In genomic region chr20:16236589-16237241, GRCh38 we compare ENCODE assay signal across 23 cellular contexts.
A peak's percentile ranks its signal among the peaks of the same experiment; 100 is the strongest.
DNase-seq lines count a peak whose midpoint lies in the region; TF ChIP-seq lines count a peak whose summit lies in the region.
"Had no signal": no experiment of that assay in that cellular context is flagged by ENCODE, and none has a peak within 500 bp of the region (broad histone marks: within the 10 kb centered on the region; RNA-seq: fewer than 3 reads in every experiment).

No MANE protein-coding gene starts in this region.

- H3K4me1 ChIP-seq in NT2/D1 (ENCODE audit: insufficient read depth, insufficient read length) (no peaks in the 10 kb centered on the region), transverse colon (no peaks in the 10 kb centered on the region)
- no peaks in the 10 kb centered on the region for H3K4me1 ChIP-seq in effector memory CD4-positive, alpha-beta T cell (ENCODE audit: control insufficient read depth, insufficient read depth, low read length, poor library complexity, severe bottlenecking)
- H3K4me1 ChIP-seq: Peyer's patch, SJCRH30 had no signal

- WGBS in transverse colon (ENCODE audit: low coverage in 1 of 2), 2 donors = 89 to 94% methylated on average over 5 to 9 of the region's 9 CpGs

- no peak overlapping the region for H3K4me3 ChIP-seq in NT2/D1 (ENCODE audit: insufficient read length, low read depth)
- no peak overlapping the region for H3K4me3 ChIP-seq in transverse colon
- H3K4me3 ChIP-seq in effector memory CD4-positive, alpha-beta T cell (ENCODE audit: insufficient read depth, low read depth, low read length, poor library complexity, severe bottlenecking) = no peak overlapping the region
- H3K4me3 ChIP-seq: K562, MG63, Peyer's patch, SJCRH30 had no signal

- DNase-seq in NCI-H2227 (lab: John Stamatoyannopoulos, UW; ENCODE audit: unreplicated experiment) = peak; percentile 90
- DNase-seq in NT2/D1 (ENCODE audit: low read depth, low spot score) = peak; percentile 8
- no peak for DNase-seq in glutamatergic neuron
- peak; percentile 28 for DNase-seq in retina
- no peak for DNase-seq in transverse colon
- DNase-seq in activated CD4-positive, alpha-beta T cell treated with anti-CD3 and anti-CD28 coated beads, Interleukin-2, amount 50 U/mL, for 48 hours = no peak
- DNase-seq in effector memory CD4-positive, alpha-beta T cell = no peak
- DNase-seq: CD4-positive, alpha-beta T cell; COR-L47; DMS 273 treated with DMSO at 0.1 percent for 48 hours; DMS79 treated with DMSO at 0.1 percent for 48 hours; MG63; NCI-H1048; NCI-H1694; NCI-H2081; NCI-H2171; NCI-H446; NCI-H526; NK-92 treated with Interleukin-12 subunit alpha and Interleukin-12 subunit beta, amount 100 ng/mL, for 24 hours; Peyer's patch; SJCRH30 had no signal

- no peaks in the 10 kb centered on the region for H3K9me3 ChIP-seq in NT2/D1 (ENCODE audit: insufficient read depth, low read length)
- no peaks in the 10 kb centered on the region for H3K9me3 ChIP-seq in transverse colon
- H3K9me3 ChIP-seq in effector memory CD4-positive, alpha-beta T cell (ENCODE audit: control insufficient read depth, low read length) = peaks cover 7% of the 10 kb centered on the region
- H3K9me3 ChIP-seq: MG63, SJCRH30 had no signal

- H3K27ac ChIP-seq in transverse colon = no peak overlapping the region
- no peak overlapping the region for H3K27ac ChIP-seq in effector memory CD4-positive, alpha-beta T cell (ENCODE audit: insufficient read depth, low read length, poor library complexity, severe bottlenecking)
- H3K27ac ChIP-seq: HL-60, Peyer's patch, SJCRH30 had no signal

- peaks cover 9% of the 10 kb centered on the region for H3K27me3 Mint-ChIP-seq in glutamatergic neuron (ENCODE audit: unreplicated experiment)
- H3K27me3 Mint-ChIP-seq: CD4-positive, alpha-beta T cell had no signal

- no peak for TF ChIP-seq EP300 in transverse colon (IDR thresholded peaks at IDR 0.05; ENCODE audit: low read depth)

- peaks cover 22% of the 10 kb centered on the region for H3K36me3 Mint-ChIP-seq in glutamatergic neuron (ENCODE audit: unreplicated experiment)

- peak overlapping the region; percentile 53 for H3K4me3 Mint-ChIP-seq in glutamatergic neuron (ENCODE audit: unreplicated experiment)
- H3K4me3 Mint-ChIP-seq: CD4-positive, alpha-beta T cell had no signal

- H3K4me1 Mint-ChIP-seq in glutamatergic neuron (ENCODE audit: low read depth, unreplicated experiment) = peaks cover 14% of the 10 kb centered on the region

- no peaks in the 10 kb centered on the region for H3K36me3 ChIP-seq in NT2/D1 (ENCODE audit: insufficient read depth, insufficient read length, low read length)
- H3K36me3 ChIP-seq in transverse colon = no peaks in the 10 kb centered on the region
- H3K36me3 ChIP-seq in effector memory CD4-positive, alpha-beta T cell (ENCODE audit: control insufficient read depth, insufficient read depth, low read length) = no peaks in the 10 kb centered on the region
- H3K36me3 ChIP-seq: MG63, Peyer's patch, SJCRH30 had no signal

- H3K27ac Mint-ChIP-seq in glutamatergic neuron (ENCODE audit: unreplicated experiment) = peak overlapping the region; percentile 65
- H3K27ac Mint-ChIP-seq: CD4-positive, alpha-beta T cell had no signal

- H3K9me3 Mint-ChIP-seq in glutamatergic neuron (ENCODE audit: unreplicated experiment) = peaks cover 11% of the 10 kb centered on the region

- TF ChIP-seq POLR2A in transverse colon (IDR thresholded peaks at IDR 0.05) = no peak

- H3K27me3 ChIP-seq in NT2/D1 (ENCODE audit: insufficient read depth, insufficient read length) (no peaks in the 10 kb centered on the region), transverse colon (no peaks in the 10 kb centered on the region)
- no peaks in the 10 kb centered on the region for H3K27me3 ChIP-seq in effector memory CD4-positive, alpha-beta T cell (replicated peaks; ENCODE audit: control insufficient read depth, insufficient read depth, low read length, poor library complexity, severe bottlenecking)
- H3K27me3 ChIP-seq: MG63, Peyer's patch, SJCRH30 had no signal

- in situ Hi-C loops in transverse colon (cut with MboI; ENCODE audit: low pct_ligation_motif_present in 1 of 4, low pct_unique_long_range_greater_than_20kb in 1 of 4, low sequenced_read_pairs in 3 of 4) = no loop called here

- intact Hi-C loops in transverse colon (cut with DNase I; ENCODE audit: low total_unique reads) = no loop called here

- no peak overlapping the region for H3K9ac ChIP-seq in NT2/D1 (ENCODE audit: insufficient read length, low read depth)

- TF ChIP-seq CTCF in glutamatergic neuron (IDR thresholded peaks at IDR 0.05; ENCODE audit: partially characterized antibody, unreplicated experiment) (no peak), transverse colon (IDR thresholded peaks at IDR 0.05) (no peak)

Comparison
In these comparisons a context has a peak if more than half of its experiments do, and no peak if none do; other contexts are left out.
1. DNase-seq: peak in NCI-H2227 (single experiment), NT2/D1 (single experiment) and retina (single experiment); none in glutamatergic neuron (single experiment), transverse colon (single experiment), activated CD4-positive, alpha-beta T cell treated with anti-CD3 and anti-CD28 coated beads, Interleukin-2, amount 50 U/mL, for 48 hours (0 of 2) and effector memory CD4-positive, alpha-beta T cell (0 of 3).